Comparison of ENCODE assay signal across 8 cellular contexts in the genomic region with DNA sequence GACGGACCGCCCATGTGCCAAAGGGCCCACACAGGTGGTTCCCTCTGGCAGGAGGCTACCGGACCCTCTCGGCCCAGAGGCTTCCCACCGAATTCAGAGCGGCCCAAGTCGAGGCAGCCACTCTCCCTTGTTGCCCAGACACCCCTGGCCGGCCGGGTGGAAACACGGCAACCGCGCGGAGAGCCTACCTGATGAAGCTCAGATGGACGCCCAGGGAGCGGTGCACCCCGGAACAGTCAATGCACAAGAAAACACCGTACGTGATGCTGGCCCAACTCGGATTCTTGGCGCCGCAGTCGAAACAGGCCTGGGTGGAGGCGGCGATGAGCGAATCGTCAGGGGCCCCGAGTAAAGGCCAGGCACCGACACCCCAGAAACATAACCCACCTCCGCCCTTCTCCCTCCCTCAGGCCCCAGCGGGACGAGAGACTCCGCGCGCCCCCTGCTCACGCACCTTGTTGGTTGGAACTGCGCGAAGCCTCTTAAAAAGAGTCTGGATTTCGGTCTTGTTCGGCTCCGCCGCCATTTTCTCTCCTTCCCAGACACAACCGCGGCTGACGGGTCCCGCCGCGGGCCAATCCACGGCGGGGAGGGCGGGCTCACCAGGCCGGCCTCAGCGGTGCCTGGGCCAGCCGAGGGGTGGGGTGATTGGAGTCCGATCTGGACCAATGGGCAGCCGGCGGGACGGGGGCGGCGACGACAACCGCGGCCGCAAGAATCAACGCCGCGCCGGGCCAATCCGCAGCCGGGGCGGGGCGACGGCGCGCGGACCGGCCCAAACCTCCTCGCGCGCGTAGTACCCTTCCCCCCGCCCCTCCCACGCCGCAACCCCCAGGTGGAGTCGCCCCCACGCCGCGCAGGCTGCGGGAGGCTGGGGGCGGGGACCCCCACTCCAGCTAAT. TPM values are rescaled to one million over a fixed set of nuclear protein-coding genes. Genes with fewer than 3 reads are reported as not detected.
A peak's percentile ranks its signal among the peaks of the same experiment; 100 is the strongest.
DNase-seq lines count a peak whose midpoint lies in the region; ATAC-seq and TF ChIP-seq lines count a peak whose summit lies in the region.

Gene ARFGAP2, minus strand, starts transcription at position 552 of the 901 bp plus-strand sequence. Its CDS starts 26 bp downstream, at position 526.

- H3K36me3 ChIP-seq in DND-41 (ENCODE audit: insufficient read depth, low read length) (peaks cover 38% of the 10 kb centered on the region), KMS-11 (ENCODE audit: insufficient read depth) (peaks cover 4% of the 10 kb centered on the region; the same call in 1 of the 2 replicates), Panc1 (ENCODE audit: control insufficient read depth, insufficient read depth, low read length) (peaks cover 2% of the 10 kb centered on the region)

- H3K4me3 ChIP-seq in DND-41 (ENCODE audit: low read depth in 1 of 2, low read length in 2 of 2): peak within 1 kb of the TSS; percentile 91 to 92
- H3K4me3 ChIP-seq in KMS-11 (IDR thresholded peaks at IDR 0.05; ENCODE audit: insufficient read depth, low read depth, low read length): peak within 1 kb of the TSS; percentile 25
- peak within 1 kb of the TSS; percentile 99 to 100 for H3K4me3 ChIP-seq in Panc1 (ENCODE audit: low read depth in 2 of 2, low read length in 2 of 2)

- H3K4me1 ChIP-seq in DND-41 (ENCODE audit: insufficient read depth, low read length) (peaks cover 52% of the 10 kb centered on the region), KMS-11 (ENCODE audit: low read depth, poor library complexity, severe bottlenecking) (peaks cover 22% of the 10 kb centered on the region), Panc1 (ENCODE audit: control insufficient read depth, insufficient read depth, low read length) (peaks cover 14% of the 10 kb centered on the region)

- POLR2A ChIA-PET in Panc1 (lab: Charles Lee): interaction anchor here (0.6 kb wide), 1 partner anchor 622 kb away, joined by 3 read pairs; no protein-coding TSS in a partner anchor

- H3K4me2 ChIP-seq in DND-41 (ENCODE audit: insufficient read depth, low read length): peak within 1 kb of the TSS; percentile 99
- peak within 1 kb of the TSS; percentile 74 for H3K4me2 ChIP-seq in KMS-11

- peak; percentile 95 for ATAC-seq in DND-41 (ENCODE audit: insufficient read depth, low read depth)
- peak; percentile 86 for ATAC-seq in GM21786 (IDR thresholded peaks at IDR 0.05; ENCODE audit: unreplicated experiment)
- ATAC-seq in Panc1: peak; percentile 95
- ATAC-seq in esophagus mucosa: peak; percentile 93

- in situ Hi-C loops in Panc1 (cut with HindIII; ENCODE audit: low pct_unique_long_range_greater_than_20kb, low sequenced_read_pairs): no loop called here

- H3K9me3 ChIP-seq in DND-41 (ENCODE audit: insufficient read depth, low read length, severe bottlenecking) (no peaks in the 10 kb centered on the region), Panc1 (ENCODE audit: control insufficient read depth, insufficient read depth, low read depth, low read length) (no peaks in the 10 kb centered on the region)

- TF ChIP-seq CTCF in DND-41 (IDR thresholded peaks at IDR 0.05; ENCODE audit: borderline replicate concordance, extremely low read depth, low read length, poor library complexity, severe bottlenecking): no peak
- TF ChIP-seq CTCF in KMS-11 (conservative IDR thresholded peaks at IDR 0.05; ENCODE audit: low read depth, low read length): no peak
- no peak for TF ChIP-seq CTCF in Panc1 (IDR thresholded peaks at IDR 0.05)

- H2AFZ ChIP-seq in DND-41 (ENCODE audit: low read depth, low read length): peak within 1 kb of the TSS; percentile 98
- peak within 1 kb of the TSS; percentile 89 for H2AFZ ChIP-seq in KMS-11 (ENCODE audit: low read depth)

- CTCF ChIA-PET in Panc1 (lab: Charles Lee): no interaction called here

- H3K27me3 ChIP-seq in DND-41 (ENCODE audit: insufficient read depth, low read length, poor library complexity) (no peaks in the 10 kb centered on the region), KMS-11 (ENCODE audit: insufficient read depth, low read depth) (no peaks in the 10 kb centered on the region), Panc1 (ENCODE audit: control insufficient read depth, insufficient read depth, low read length) (no peaks in the 10 kb centered on the region)

- H4K20me1 ChIP-seq in DND-41 (ENCODE audit: insufficient read depth, low read length) (peaks cover 29% of the 10 kb centered on the region), KMS-11 (ENCODE audit: insufficient read depth) (no peaks in the 10 kb centered on the region)

- peak within 1 kb of the TSS; percentile 90 for H3K27ac ChIP-seq in DND-41 (ENCODE audit: low read length)
- H3K27ac ChIP-seq in KMS-11: peak within 1 kb of the TSS; percentile 81
- H3K27ac ChIP-seq in Panc1 (ENCODE audit: low read length): peak within 1 kb of the TSS; percentile 93

- H3K9ac ChIP-seq in DND-41 (ENCODE audit: low read depth, low read length) (peak within 1 kb of the TSS; percentile 93), KMS-11 (peak within 1 kb of the TSS; percentile 92)

- DNase-seq in DND-41: peak; percentile 97
- DNase-seq in Panc1 (ENCODE audit: low read depth, low spot score): no peak
- DNase-seq in activated T-cell treated with anti-CD3 and anti-CD28 coated beads, Interleukin-2, amount 50 U/mL, for 48 hours: peak; percentile 95 to 97
- peak; percentile 97 for DNase-seq in myocyte (ENCODE audit: low read depth)
- DNase-seq in stimulated activated CD8-positive, alpha-beta memory T cell treated with anti-CD3 and anti-CD28 coated beads, Interleukin-7, amount 100 ng/mL, for 4 hours (ENCODE audit: low read depth in 2 of 2): peak; percentile 91 to 97

- no TSS peak for BruUV-seq in Panc1 (replicated peaks; lab: Mats Ljungman, UMichigan)

- intact Hi-C loops in Panc1 (cut with micrococcal nuclease; ENCODE audit: unreplicated experiment): loop anchor here (10.0 kb wide), 2 partner anchors 78 to 178 kb away; partner anchors contain the start of genes MYBPC3 and NR1H3

- H3K79me2 ChIP-seq in DND-41 (ENCODE audit: insufficient read depth, low read length) (peaks cover 50% of the 10 kb centered on the region), KMS-11 (ENCODE audit: insufficient read depth, low read depth) (peaks cover 47% of the 10 kb centered on the region)

RNA-seq across cellular contexts. Expression of gene ARFGAP2, which starts in this region (rescaled TPM):
- total RNA-seq in Panc1 (2021; ENCODE audit: unreplicated experiment): 61.4 TPM
- polyA plus RNA-seq in Panc1 (2012; ENCODE audit: insufficient read length): 37.5 TPM
- total RNA-seq in esophagus mucosa: 77.9 TPM
- 163 and 175 TPM in 2 replicates for total RNA-seq in myocyte
- polyA plus RNA-seq in myocyte (2012): 70.9 TPM

Comparison
In these comparisons a context has a peak if more than half of its experiments do, and no peak if none do; other contexts are left out.
1. H3K4me3 ChIP-seq: peak in every context shown above with its lines; median percentile 100 in Panc1; 92 in DND-41; 25 in KMS-11.